In genomic region chr3:99928758-99929408, GRCh38 we compare ENCODE assay signal across 1 cellular context.
TF ChIP-seq lines count a peak whose summit lies in the region.

No MANE protein-coding gene starts in this region.

TF ChIP-seq in GM23338, 12 proteins besides CTCF, POLR2A, EP300 and RAD21:
- TF ChIP-seq REST (IDR thresholded peaks at IDR 0.05; ENCODE audit: unreplicated experiment): no peak
- no peak for TF ChIP-seq NANOG (IDR thresholded peaks at IDR 0.05; ENCODE audit: borderline replicate concordance)
- no peak for TF ChIP-seq ETS1 (IDR thresholded peaks at IDR 0.05)
- no peak for TF ChIP-seq EZH2phosphoT487 (IDR thresholded peaks at IDR 0.05; ENCODE audit: unreplicated experiment)
- no peak for TF ChIP-seq ZNF331 (CRISPR knock-in tag; IDR thresholded peaks at IDR 0.05; ENCODE audit: low read depth)
- no peak for TF ChIP-seq POLR2AphosphoS5 (IDR thresholded peaks at IDR 0.05; ENCODE audit: low read depth)
- no peak for TF ChIP-seq STAT1 (IDR thresholded peaks at IDR 0.05; ENCODE audit: unreplicated experiment)
- TF ChIP-seq ZNF114 (CRISPR knock-in tag; IDR thresholded peaks at IDR 0.05): no peak
- no peak for TF ChIP-seq JUNB (IDR thresholded peaks at IDR 0.05; ENCODE audit: unreplicated experiment)
- TF ChIP-seq ZNF462 (CRISPR knock-in tag; IDR thresholded peaks at IDR 0.05): no peak
- no peak for TF ChIP-seq EZH2 (IDR thresholded peaks at IDR 0.05; ENCODE audit: low read depth, unreplicated experiment)
- TF ChIP-seq CREB1 (CRISPR knock-in tag; IDR thresholded peaks at IDR 0.05; ENCODE audit: low read depth): no peak
